In the genomic region with DNA sequence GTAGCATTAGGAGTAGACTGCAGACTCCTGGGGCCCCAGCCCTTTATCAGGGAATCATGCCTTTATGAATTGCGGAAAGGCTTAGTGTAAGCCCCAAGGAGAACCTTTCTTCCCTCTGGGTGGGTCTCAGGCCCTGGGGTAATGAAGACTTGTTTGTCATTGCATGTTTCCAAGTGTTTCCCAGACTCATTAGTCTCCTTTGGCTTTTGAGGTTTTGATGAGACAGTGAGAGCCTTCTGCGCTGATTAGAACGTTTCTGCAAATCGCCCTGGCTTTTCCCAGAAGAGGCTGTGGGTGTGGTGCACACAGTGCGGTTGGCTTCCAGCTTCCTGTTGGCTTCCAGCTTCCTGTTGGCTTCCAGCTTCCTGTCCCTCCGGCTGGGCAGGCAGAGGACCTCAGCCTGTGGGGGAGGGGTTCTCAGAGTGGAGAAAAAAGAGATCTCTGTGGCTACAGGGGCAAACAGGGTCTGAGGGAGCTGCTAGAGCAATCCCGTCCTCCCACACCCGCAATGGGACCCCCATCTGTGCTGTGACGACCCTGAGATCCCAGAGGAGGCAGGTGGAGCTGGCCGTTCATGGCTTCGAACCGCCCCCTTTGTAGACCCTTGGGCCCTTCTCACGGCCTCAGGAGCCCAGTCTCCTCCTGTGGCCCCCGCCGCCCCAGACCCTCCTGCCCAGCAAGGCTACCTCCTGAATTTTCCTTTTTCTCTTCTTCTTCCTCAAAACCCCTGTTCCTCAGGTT, we compare ENCODE assay signal across 11 cellular contexts. TPM values are rescaled to one million over a fixed set of nuclear protein-coding genes. Genes with fewer than 3 reads are reported as not detected.
DNase-seq lines count a peak whose midpoint lies in the region; ATAC-seq and TF ChIP-seq lines count a peak whose summit lies in the region.
"Had no signal": no experiment of that assay in that cellular context is flagged by ENCODE, and none has a peak within 500 bp of the region (broad histone marks: within the 10 kb centered on the region; RNA-seq: fewer than 3 reads in every experiment).

No MANE protein-coding gene starts in this region.

- H3K36me3 ChIP-seq in CD4-positive, CD25-positive, alpha-beta regulatory T cell (ENCODE audit: control insufficient read depth, insufficient read depth, low read length) = peaks cover 80% of the 10 kb centered on the region
- peaks cover 10% of the 10 kb centered on the region; the same call in 1 of the 2 replicates for H3K36me3 ChIP-seq in GM23338 (ENCODE audit: insufficient read depth)

- ATAC-seq in CD4-positive, CD25-positive, alpha-beta regulatory T cell (ENCODE audit: low read depth in 2 of 2) = no peak
- ATAC-seq in effector memory CD8-positive, alpha-beta T cell (replicated peaks) = no peak
- no peak for ATAC-seq in natural killer cell
- ATAC-seq in GM19324 (IDR thresholded peaks at IDR 0.05; ENCODE audit: low FRiP score, unreplicated experiment) = no peak
- ATAC-seq in HG03280 (IDR thresholded peaks at IDR 0.05; ENCODE audit: unreplicated experiment) = no peak
- no peak for ATAC-seq in GM23338

- H3K27ac ChIP-seq in CD4-positive, CD25-positive, alpha-beta regulatory T cell (ENCODE audit: insufficient read depth, low read length, poor library complexity, severe bottlenecking) = peak overlapping the region; percentile 14
- no peak overlapping the region for H3K27ac ChIP-seq in GM23338 (ENCODE audit: low read depth)

- no peaks in the 10 kb centered on the region for H3K27me3 Mint-ChIP-seq in CD4-positive, CD25-positive, alpha-beta regulatory T cell
- no peaks in the 10 kb centered on the region for H3K27me3 Mint-ChIP-seq in effector memory CD8-positive, alpha-beta T cell
- H3K27me3 Mint-ChIP-seq in natural killer cell (ENCODE audit: low read depth in 2 of 2) = no peaks in the 10 kb centered on the region
- H3K27me3 Mint-ChIP-seq in GM23338 (ENCODE audit: insufficient read depth, low read depth, poor library complexity) = peaks cover 6% of the 10 kb centered on the region

- peak in 1 of 3 donors; percentile 68 for DNase-seq in CD4-positive, CD25-positive, alpha-beta regulatory T cell
- peak; percentile 69 for DNase-seq in NCI-H69 (lab: John Stamatoyannopoulos, UW)
- no peak for DNase-seq in effector memory CD8-positive, alpha-beta T cell
- DNase-seq in natural killer cell = no peak
- DNase-seq in GOT3 (lab: John Stamatoyannopoulos, UW) = no peak
- no peak for DNase-seq in GM23338 (ENCODE audit: low spot score)
- DNase-seq: effector CD4-positive, alpha-beta T cell; GDM1 had no signal

- no peaks in the 10 kb centered on the region for H3K9me3 ChIP-seq in CD4-positive, CD25-positive, alpha-beta regulatory T cell (ENCODE audit: control insufficient read depth in 2 of 2, low read length in 2 of 2)

- no peak for TF ChIP-seq CTCF in natural killer cell (IDR thresholded peaks at IDR 0.05)
- no peak for TF ChIP-seq CTCF in GM23338 (conservative IDR thresholded peaks at IDR 0.05; ENCODE audit: low read depth in 2 of 2)

- H3K9me2 ChIP-seq in GM23338 (ENCODE audit: insufficient read depth) = no peaks in the 10 kb centered on the region

- H3K4me2 ChIP-seq in GM23338 = no peak overlapping the region

- H3K79me2 ChIP-seq in GM23338 (replicated peaks; ENCODE audit: insufficient read depth) = no peaks in the 10 kb centered on the region

- peak overlapping the region; percentile 82 to 91 (median 83) for H3K27ac Mint-ChIP-seq in CD4-positive, CD25-positive, alpha-beta regulatory T cell
- peak overlapping the region; percentile 72 to 84 for H3K27ac Mint-ChIP-seq in effector memory CD8-positive, alpha-beta T cell
- H3K27ac Mint-ChIP-seq in natural killer cell = peak overlapping the region; percentile 10 to 75
- H3K27ac Mint-ChIP-seq in GM23338 = no peak overlapping the region

- peaks cover 0 to 2% (median 0%) of the 10 kb centered on the region in 7 donors for H3K9me3 Mint-ChIP-seq in CD4-positive, CD25-positive, alpha-beta regulatory T cell
- no peaks in the 10 kb centered on the region for H3K9me3 Mint-ChIP-seq in effector memory CD8-positive, alpha-beta T cell
- no peaks in the 10 kb centered on the region for H3K9me3 Mint-ChIP-seq in natural killer cell
- H3K9me3 Mint-ChIP-seq in GM23338 = no peaks in the 10 kb centered on the region

- H3F3A ChIP-seq in GM23338 (replicated peaks; ENCODE audit: low read depth) = no peaks in the 10 kb centered on the region

- H3K36me3 Mint-ChIP-seq in CD4-positive, CD25-positive, alpha-beta regulatory T cell = peaks cover 66% of the 10 kb centered on the region
- peaks cover 61% of the 10 kb centered on the region for H3K36me3 Mint-ChIP-seq in effector memory CD8-positive, alpha-beta T cell (ENCODE audit: insufficient read depth)
- H3K36me3 Mint-ChIP-seq in natural killer cell = peaks cover 15% of the 10 kb centered on the region
- H3K36me3 Mint-ChIP-seq in GM23338 (ENCODE audit: low read depth) = peaks cover 21% of the 10 kb centered on the region; the same call in 2 of the 3 replicates

- peak overlapping the region in 2 of 4 donors; percentile 17 to 46 for H3K4me3 Mint-ChIP-seq in CD4-positive, CD25-positive, alpha-beta regulatory T cell
- peak overlapping the region; percentile 35 to 62 for H3K4me3 Mint-ChIP-seq in effector memory CD8-positive, alpha-beta T cell
- no peak overlapping the region for H3K4me3 Mint-ChIP-seq in natural killer cell
- H3K4me3 Mint-ChIP-seq in GM23338 = no peak overlapping the region

- no peak overlapping the region for H3K4me3 ChIP-seq in CD4-positive, CD25-positive, alpha-beta regulatory T cell (ENCODE audit: low read depth, low read length)
- no peak overlapping the region for H3K4me3 ChIP-seq in GM23338

- H3K4me1 ChIP-seq in CD4-positive, CD25-positive, alpha-beta regulatory T cell (ENCODE audit: control insufficient read depth, insufficient read depth, low read length, poor library complexity, severe bottlenecking) = peaks cover 21% of the 10 kb centered on the region
- H3K4me1 ChIP-seq in GM23338 (ENCODE audit: insufficient read depth) = no peaks in the 10 kb centered on the region

- no peaks in the 10 kb centered on the region for H3K27me3 ChIP-seq in CD4-positive, CD25-positive, alpha-beta regulatory T cell (ENCODE audit: control insufficient read depth, insufficient read depth, low read length)
- no peaks in the 10 kb centered on the region for H3K27me3 ChIP-seq in GM23338 (ENCODE audit: insufficient read depth)

- H4K20me1 ChIP-seq in GM23338 (replicated peaks; ENCODE audit: insufficient read depth) = no peaks in the 10 kb centered on the region

- no peak overlapping the region for H2AFZ ChIP-seq in GM23338

- peaks cover 6 to 40% (median 20%) of the 10 kb centered on the region in 4 donors for H3K4me1 Mint-ChIP-seq in CD4-positive, CD25-positive, alpha-beta regulatory T cell
- H3K4me1 Mint-ChIP-seq in effector memory CD8-positive, alpha-beta T cell (ENCODE audit: low read depth in 2 of 2) = peaks cover 8 to 12% of the 10 kb centered on the region in 2 donors
- H3K4me1 Mint-ChIP-seq in natural killer cell (peaks cover 7 to 19% of the 10 kb centered on the region in 2 donors), GM23338 (peaks cover 2% of the 10 kb centered on the region; the same call in 1 of the 3 replicates)

- intact Hi-C loops in natural killer cell (cut with micrococcal nuclease) = no loop called here

TF ChIP-seq in GM23338, 12 proteins besides CTCF, POLR2A, EP300 and RAD21:
- TF ChIP-seq ZNF331 (CRISPR knock-in tag; IDR thresholded peaks at IDR 0.05; ENCODE audit: low read depth) = no peak
- TF ChIP-seq EZH2 (IDR thresholded peaks at IDR 0.05; ENCODE audit: low read depth, unreplicated experiment) = no peak
- no peak for TF ChIP-seq POLR2AphosphoS5 (IDR thresholded peaks at IDR 0.05; ENCODE audit: low read depth)
- TF ChIP-seq NANOG (IDR thresholded peaks at IDR 0.05; ENCODE audit: borderline replicate concordance) = no peak
TF ChIP-seq in GM23338: peak in this region for 0.

RNA-seq across cellular contexts. Expression of gene GPR68, which starts 42.1 kb away (rescaled TPM):
- total RNA-seq in CD4-positive, CD25-positive, alpha-beta regulatory T cell = 18.8 TPM
- 10 to 100 TPM in 2 of 4 donors, 1 to 10 TPM in 2; 8.5 to 19.1 (median 11.0) TPM for polyA plus RNA-seq in CD4-positive, CD25-positive, alpha-beta regulatory T cell
- 10 to 100 TPM in 2 of 3 donors, 1 to 10 TPM in 1; 7.6 to 24.0 (median 15.7) TPM for total RNA-seq in natural killer cell
- total RNA-seq in GM23338 (2014; rRNA removed; shearing (Covaris generic)) = 0.35 TPM in 2 replicates
- polyA plus RNA-seq in GM23338 (2016; fragmentation: Nextera tagmentation; extraction: Ambion mirVana) = 0.19 and 0.45 TPM in 2 replicates
- total RNA-seq: NCI-H460 had no signal

Comparison
In these comparisons a context has a peak if more than half of its experiments do, and no peak if none do; other contexts are left out.
1. H3K4me3 Mint-ChIP-seq: peak in effector memory CD8-positive, alpha-beta T cell (2 of 2); none in natural killer cell (single experiment) and GM23338 (single experiment).